Comparison of ENCODE assay signal across 8 cellular contexts in the genomic region with DNA sequence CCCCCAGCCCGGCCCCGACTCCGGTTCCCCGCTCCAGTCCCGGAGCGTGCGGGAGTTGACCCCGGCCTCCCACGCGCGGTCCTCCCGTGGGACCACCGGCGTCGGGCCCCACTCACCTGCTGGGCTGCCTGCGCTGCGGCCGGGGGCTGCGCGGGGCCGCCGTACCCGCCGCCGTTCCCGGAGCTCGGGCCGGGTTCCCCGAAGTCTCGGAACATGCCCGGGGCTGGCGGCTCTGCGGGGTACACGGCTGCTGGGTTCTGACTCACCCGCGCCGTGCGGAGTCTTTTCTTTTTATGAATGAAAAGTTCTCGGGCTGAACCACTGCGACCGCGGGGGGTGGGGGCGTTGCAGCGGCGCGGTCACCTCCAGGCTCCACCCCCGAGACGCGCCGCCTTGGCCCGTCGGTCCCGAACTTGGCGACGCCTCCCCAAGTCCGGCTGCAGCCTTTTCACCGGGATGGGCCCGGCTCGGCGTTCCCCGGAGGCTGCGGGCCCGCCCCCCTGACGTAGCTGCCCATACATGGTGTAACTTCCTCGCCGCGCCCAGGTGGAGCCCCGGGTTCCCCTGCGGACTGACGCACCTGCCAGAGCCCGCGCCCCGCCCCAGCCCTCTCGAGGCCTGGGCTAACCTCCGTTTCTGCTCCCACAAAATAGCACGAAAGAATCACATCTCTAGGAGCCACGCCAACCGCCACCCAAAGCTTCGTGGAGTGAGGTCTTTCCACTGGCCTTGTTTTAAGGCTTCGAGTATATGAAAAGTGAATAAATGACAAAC. TPM values are rescaled to one million over a fixed set of nuclear protein-coding genes. Genes with fewer than 3 reads are reported as not detected.
DNase-seq lines count a peak whose midpoint lies in the region; ATAC-seq, FAIRE-seq and TF ChIP-seq lines count a peak whose summit lies in the region.

FOSL1 (minus strand) TSS at position 264 of the 774 bp plus-strand sequence; CDS start at position 215, 49 bp downstream.

- peak; percentile 95 for DNase-seq in EH (ENCODE audit: low read depth)
- peak; percentile 95 for DNase-seq in KBM-7
- DNase-seq in T-helper 1 cell, result peak; percentile 93 to 96 (median 96)
- peak; percentile 85 to 95 (median 93) for DNase-seq in adrenal gland
- peak; percentile 88 for DNase-seq in left ventricle myocardium inferior
- peak; percentile 92 to 93 for DNase-seq in psoas muscle
- DNase-seq in urothelium cell line (ENCODE audit: low spot score), result peak; percentile 93

- TF ChIP-seq CTCF in adrenal gland (IDR thresholded peaks at IDR 0.05), result no peak
- no peak for TF ChIP-seq CTCF in left ventricle myocardium inferior (IDR thresholded peaks at IDR 0.05; ENCODE audit: borderline replicate concordance)
- TF ChIP-seq CTCF in psoas muscle (IDR thresholded peaks at IDR 0.05), result no peak

- no peak for FAIRE-seq in urothelium cell line (lab: Jason Lieb, UNC)

- H3K4me1 ChIP-seq in adrenal gland (replicated peaks in 1 of 2) (peaks cover 12 to 16% of the 10 kb centered on the region in 2 donors), left ventricle myocardium inferior (peaks cover 25% of the 10 kb centered on the region), psoas muscle (no peaks in the 10 kb centered on the region)

- H3K27ac ChIP-seq in adrenal gland (peak within 1 kb of the TSS; percentile 3 to 85 (median 70)), left ventricle myocardium inferior (replicated peaks) (peak within 1 kb of the TSS; percentile 66), psoas muscle (peak within 1 kb of the TSS; percentile 50)

- H3K9me3 ChIP-seq in adrenal gland (replicated peaks in 1 of 3) (no peaks in the 10 kb centered on the region), left ventricle myocardium inferior (replicated peaks) (no peaks in the 10 kb centered on the region), psoas muscle (no peaks in the 10 kb centered on the region)

- in situ Hi-C loops in KBM-7 (cut with MboI; ENCODE audit: low pct_unique_long_range_greater_than_20kb, low sequenced_read_pairs), result no loop called here

- H3K36me3 ChIP-seq in adrenal gland (replicated peaks in 1 of 2), result no peaks in the 10 kb centered on the region
- no peaks in the 10 kb centered on the region for H3K36me3 ChIP-seq in left ventricle myocardium inferior
- peaks cover 0 to 3% of the 10 kb centered on the region in 2 donors for H3K36me3 ChIP-seq in psoas muscle (ENCODE audit: insufficient read depth in 1 of 2, low read depth in 1 of 2)

- H3K27me3 ChIP-seq in adrenal gland, result no peaks in the 10 kb centered on the region
- H3K27me3 ChIP-seq in left ventricle myocardium inferior (ENCODE audit: low read depth), result peaks cover 15% of the 10 kb centered on the region
- H3K27me3 ChIP-seq in psoas muscle (ENCODE audit: insufficient read depth in 3 of 3, low read length in 2 of 3), result peaks cover 0 to 8% (median 6%) of the 10 kb centered on the region in 3 donors

- intact Hi-C loops in adrenal gland (cut with DNase I) (no loop called here), left ventricle myocardium inferior (cut with micrococcal nuclease) (no loop called here), psoas muscle (cut with DNase I) (no loop called here)

- 2 to 17% (median 3%) methylated on average over 6 to 80 of the region's 80 CpGs for WGBS in adrenal gland, 4 donors
- 2% methylated on average over 66 to 80 of the region's 80 CpGs for WGBS in psoas muscle, 3 donors

- peak; percentile 65 for ATAC-seq in GM21717 (IDR thresholded peaks at IDR 0.05; ENCODE audit: unreplicated experiment)
- peak; percentile 85 to 93 (median 89) for ATAC-seq in psoas muscle

- H3K4me3 ChIP-seq in adrenal gland, result peak within 1 kb of the TSS in 3 of 4 donors; percentile 6 to 63 (median 39)
- peak within 1 kb of the TSS; percentile 79 for H3K4me3 ChIP-seq in left ventricle myocardium inferior
- H3K4me3 ChIP-seq in psoas muscle, result peak within 1 kb of the TSS; percentile 82

- peak; percentile 90 to 97 for TF ChIP-seq POLR2A in adrenal gland (IDR thresholded peaks at IDR 0.05)

RNA-seq across cellular contexts. Expression of gene FOSL1, which starts in this region (rescaled TPM):
- total RNA-seq in adrenal gland (10 to 100 TPM in 1 of 8 donors, 1 to 10 TPM in 7; 2.7 to 34.4 (median 4.0) TPM), left ventricle myocardium inferior (0.47 TPM), psoas muscle (10 to 100 TPM in 3 of 4 donors, under 1 TPM in 1; 0.75 to 12.6 (median 11.5) TPM)
- polyA plus RNA-seq in adrenal gland (10 to 100 TPM; 12.0 to 32.4 (median 12.7) TPM), psoas muscle (100 to 1,000 TPM in 1 of 3 donors, 1 to 10 TPM in 2; 5.7 to 257 (median 7.8) TPM)

Comparison
In these comparisons a context has a peak if more than half of its experiments do, and no peak if none do; other contexts are left out.
1. Peak in every context shown above with its lines: DNase-seq, ATAC-seq, H3K4me3 ChIP-seq and H3K27ac ChIP-seq.
2. Peak in DNase-seq, H3K4me3 ChIP-seq and H3K27ac ChIP-seq in left ventricle myocardium inferior; RNA of the gene not detected or under 1 TPM.